ENCODE assay signal across 1 cellular context in the genomic region with DNA sequence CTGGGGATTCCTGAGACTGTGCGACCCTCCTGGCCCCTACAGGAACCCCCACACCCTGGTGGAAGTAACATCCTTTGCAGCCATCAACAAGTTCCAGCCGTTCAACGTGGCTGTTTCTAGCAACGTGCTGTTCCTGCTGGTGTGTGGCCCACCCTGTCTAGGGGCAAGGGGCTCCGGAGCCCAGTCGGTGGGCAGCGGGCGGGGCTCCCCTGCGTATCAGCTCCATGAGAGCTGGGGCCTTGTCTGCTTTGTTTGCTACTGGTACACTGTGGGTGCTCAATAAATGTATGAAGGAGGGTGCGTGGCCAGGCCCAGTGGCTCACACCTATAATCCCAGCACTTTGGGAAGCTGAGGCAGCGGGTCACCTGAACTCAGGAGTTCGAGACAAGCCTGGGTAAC.
TF ChIP-seq lines count a peak whose summit lies in the region.

No MANE protein-coding gene starts in this region.

TF ChIP-seq in K562, 482 proteins besides CTCF, POLR2A, EP300 and RAD21:
- TF ChIP-seq MEIS2 (IDR thresholded peaks at IDR 0.05; ENCODE audit: partially characterized antibody), result no peak
- TF ChIP-seq POLR2G (IDR thresholded peaks at IDR 0.05; ENCODE audit: low read depth, low read length), result peak; percentile 45
